ENCODE assay signal across 20 cellular contexts in genomic region chr9:132312426-132312825, GRCh38. TPM values are rescaled to one million over a fixed set of nuclear protein-coding genes. Genes with fewer than 3 reads are reported as not detected.
A peak's percentile ranks its signal among the peaks of the same experiment; 100 is the strongest.
DNase-seq lines count a peak whose midpoint lies in the region; ATAC-seq and TF ChIP-seq lines count a peak whose summit lies in the region.
"Had no signal": no experiment of that assay in that cellular context is flagged by ENCODE, and none has a peak within 500 bp of the region (broad histone marks: within the 10 kb centered on the region; RNA-seq: fewer than 3 reads in every experiment).

No MANE protein-coding gene starts in this region.

- TF ChIP-seq CTCF in natural killer cell (IDR thresholded peaks at IDR 0.05) (no peak), foreskin fibroblast (IDR thresholded peaks at IDR 0.05; ENCODE audit: low read depth, low read length) (no peak)

- H3K27me3 Mint-ChIP-seq in natural killer cell (ENCODE audit: low read depth in 2 of 2) (no peaks in the 10 kb centered on the region), T-helper 17 cell (no peaks in the 10 kb centered on the region), naive B cell (no peaks in the 10 kb centered on the region)
- H3K27me3 Mint-ChIP-seq in natural killer cell treated with Interleukin-12 subunit alpha and Interleukin-12 subunit beta and Interleukin-15 and Interleukin-18, amount 100 ng/mL, for 72 hours, result no peaks in the 10 kb centered on the region
- no peaks in the 10 kb centered on the region for H3K27me3 Mint-ChIP-seq in activated T-helper 2 cell treated with anti-CD3 and anti-CD28 coated beads, Interferon-gamma antibody, Interleukin-2, Interleukin-4, amounts not matched to agents 10 μg/mL and 5 μg/mL and 100 μg/mL, durations not matched to agents 14 hours and 24 hours and 36 hours (ENCODE audit: low read depth)

- DNase-seq in natural killer cell (no peak), T-helper 17 cell (no peak), naive B cell (no peak), foreskin fibroblast (no peak)
- no peak for DNase-seq in natural killer cell treated with Interleukin-12 subunit alpha and Interleukin-12 subunit beta and Interleukin-15 and Interleukin-18, amount 100 ng/mL, for 72 hours (ENCODE audit: low spot score)
- DNase-seq in activated T-helper 2 cell treated with anti-CD3 and anti-CD28 coated beads, Interferon-gamma antibody, Interleukin-2, Interleukin-4, amounts not matched to agents 10 μg/mL and 5 μg/mL and 100 μg/mL, durations not matched to agents 14 hours and 24 hours and 36 hours (ENCODE audit: low spot score), result no peak
- DNase-seq: Calu3, DMS153, H7, MG63, NCI-H1048, NCI-H1417 treated with DMSO at 0.1 percent for 48 hours, NCI-H187, NCI-H446 treated with DMSO at 0.1 percent for 48 hours, NCI-H526 treated with DMSO at 0.1 percent for 48 hours, PC-3, RPMI8226, SHP77 had no signal

- H3K27ac Mint-ChIP-seq in natural killer cell, result peak overlapping the region; percentile 37 to 45
- peak overlapping the region in 1 of 2 donors; percentile 16 for H3K27ac Mint-ChIP-seq in natural killer cell treated with Interleukin-12 subunit alpha and Interleukin-12 subunit beta and Interleukin-15 and Interleukin-18, amount 100 ng/mL, for 72 hours
- peak overlapping the region; percentile 81 for H3K27ac Mint-ChIP-seq in T-helper 17 cell
- H3K27ac Mint-ChIP-seq in naive B cell, result peak overlapping the region in 4 of 6 donors; percentile 0 to 79 (median 46)
- H3K27ac Mint-ChIP-seq in activated T-helper 2 cell treated with anti-CD3 and anti-CD28 coated beads, Interferon-gamma antibody, Interleukin-2, Interleukin-4, amounts not matched to agents 10 μg/mL and 5 μg/mL and 100 μg/mL, durations not matched to agents 14 hours and 24 hours and 36 hours, result no peak overlapping the region

- no peaks in the 10 kb centered on the region for H3K9me3 ChIP-seq in T-helper 17 cell (ENCODE audit: control insufficient read depth, low read length, poor library complexity, severe bottlenecking)
- H3K9me3 ChIP-seq: MG63 had no signal

- H3K4me3 Mint-ChIP-seq in natural killer cell, result no peak overlapping the region
- no peak overlapping the region for H3K4me3 Mint-ChIP-seq in natural killer cell treated with Interleukin-12 subunit alpha and Interleukin-12 subunit beta and Interleukin-15 and Interleukin-18, amount 100 ng/mL, for 72 hours
- no peak overlapping the region for H3K4me3 Mint-ChIP-seq in T-helper 17 cell
- no peak overlapping the region for H3K4me3 Mint-ChIP-seq in naive B cell
- H3K4me3 Mint-ChIP-seq in activated T-helper 2 cell treated with anti-CD3 and anti-CD28 coated beads, Interferon-gamma antibody, Interleukin-2, Interleukin-4, amounts not matched to agents 10 μg/mL and 5 μg/mL and 100 μg/mL, durations not matched to agents 14 hours and 24 hours and 36 hours (ENCODE audit: low read depth), result no peak overlapping the region

- intact Hi-C loops in natural killer cell (cut with micrococcal nuclease), result no loop called here
- intact Hi-C loops in activated T-helper 2 cell treated with anti-CD3 and anti-CD28 coated beads, Interferon-gamma antibody, Interleukin-2, Interleukin-4, amounts not matched to agents 10 μg/mL and 5 μg/mL and 100 μg/mL, durations not matched to agents 14 hours and 24 hours and 36 hours (cut with micrococcal nuclease), result no loop called here

- H3K9me3 Mint-ChIP-seq in natural killer cell (no peaks in the 10 kb centered on the region), naive B cell (no peaks in the 10 kb centered on the region)
- no peaks in the 10 kb centered on the region for H3K9me3 Mint-ChIP-seq in natural killer cell treated with Interleukin-12 subunit alpha and Interleukin-12 subunit beta and Interleukin-15 and Interleukin-18, amount 100 ng/mL, for 72 hours
- H3K9me3 Mint-ChIP-seq in activated T-helper 2 cell treated with anti-CD3 and anti-CD28 coated beads, Interferon-gamma antibody, Interleukin-2, Interleukin-4, amounts not matched to agents 10 μg/mL and 5 μg/mL and 100 μg/mL, durations not matched to agents 14 hours and 24 hours and 36 hours, result no peaks in the 10 kb centered on the region

- H3K4me1 Mint-ChIP-seq in natural killer cell (peaks cover 30 to 40% of the 10 kb centered on the region in 2 donors), T-helper 17 cell (peaks cover 22% of the 10 kb centered on the region), naive B cell (peaks cover 15 to 33% (median 17%) of the 10 kb centered on the region in 3 donors)
- H3K4me1 Mint-ChIP-seq in natural killer cell treated with Interleukin-12 subunit alpha and Interleukin-12 subunit beta and Interleukin-15 and Interleukin-18, amount 100 ng/mL, for 72 hours (ENCODE audit: low read depth in 2 of 2), result peaks cover 5 to 16% of the 10 kb centered on the region in 2 donors
- H3K4me1 Mint-ChIP-seq in activated T-helper 2 cell treated with anti-CD3 and anti-CD28 coated beads, Interferon-gamma antibody, Interleukin-2, Interleukin-4, amounts not matched to agents 10 μg/mL and 5 μg/mL and 100 μg/mL, durations not matched to agents 14 hours and 24 hours and 36 hours (ENCODE audit: low read depth), result peaks cover 2% of the 10 kb centered on the region

- ATAC-seq in natural killer cell (no peak), T-helper 17 cell (no peak), naive B cell (ENCODE audit: low read depth in 2 of 2) (no peak), HG02610 (IDR thresholded peaks at IDR 0.05; ENCODE audit: unreplicated experiment) (no peak)
- ATAC-seq in natural killer cell treated with Interleukin-12 subunit alpha and Interleukin-12 subunit beta and Interleukin-15 and Interleukin-18, amount 100 ng/mL, for 72 hours, result no peak
- ATAC-seq: PC-3 had no signal

- H3K36me3 Mint-ChIP-seq in natural killer cell (peaks cover 17% of the 10 kb centered on the region), T-helper 17 cell (ENCODE audit: low read depth) (peaks cover 4% of the 10 kb centered on the region), naive B cell (peaks cover 11 to 27% of the 10 kb centered on the region in 2 donors)
- H3K36me3 Mint-ChIP-seq in natural killer cell treated with Interleukin-12 subunit alpha and Interleukin-12 subunit beta and Interleukin-15 and Interleukin-18, amount 100 ng/mL, for 72 hours, result peaks cover 22% of the 10 kb centered on the region
- peaks cover 63% of the 10 kb centered on the region for H3K36me3 Mint-ChIP-seq in activated T-helper 2 cell treated with anti-CD3 and anti-CD28 coated beads, Interferon-gamma antibody, Interleukin-2, Interleukin-4, amounts not matched to agents 10 μg/mL and 5 μg/mL and 100 μg/mL, durations not matched to agents 14 hours and 24 hours and 36 hours (ENCODE audit: low read depth)

- H3K4me3 ChIP-seq in foreskin fibroblast (ENCODE audit: low read depth in 1 of 2, low read length in 2 of 2), result no peak overlapping the region
- H3K4me3 ChIP-seq: K562, MG63 had no signal

RNA-seq across cellular contexts. Expression of gene SETX, which starts 42.4 kb away (rescaled TPM):
- total RNA-seq in natural killer cell (100 to 1,000 TPM in 1 of 3 donors, 10 to 100 TPM in 2; 85.3 to 109 (median 97.7) TPM), T-helper 17 cell (10 to 100 TPM; 56.4 to 58.3 TPM)
- total RNA-seq in natural killer cell treated with Interleukin-12 subunit alpha and Interleukin-12 subunit beta and Interleukin-15 and Interleukin-18, amount 100 ng/mL, for 72 hours, result 10 to 100 TPM; 66.1 to 67.4 TPM
- polyA plus RNA-seq in naive B cell (ENCODE audit: low read depth in 6 of 6), result 10 to 100 TPM; 12.7 to 70.1 (median 46.5) TPM
- total RNA-seq in activated T-helper 2 cell treated with anti-CD3 and anti-CD28 coated beads, Interferon-gamma antibody, Interleukin-2, Interleukin-4, amounts not matched to agents 10 μg/mL and 5 μg/mL and 100 μg/mL, durations not matched to agents 14 hours and 24 hours and 36 hours, result 49.8 and 51.0 TPM in 2 replicates
